In the genomic region with DNA sequence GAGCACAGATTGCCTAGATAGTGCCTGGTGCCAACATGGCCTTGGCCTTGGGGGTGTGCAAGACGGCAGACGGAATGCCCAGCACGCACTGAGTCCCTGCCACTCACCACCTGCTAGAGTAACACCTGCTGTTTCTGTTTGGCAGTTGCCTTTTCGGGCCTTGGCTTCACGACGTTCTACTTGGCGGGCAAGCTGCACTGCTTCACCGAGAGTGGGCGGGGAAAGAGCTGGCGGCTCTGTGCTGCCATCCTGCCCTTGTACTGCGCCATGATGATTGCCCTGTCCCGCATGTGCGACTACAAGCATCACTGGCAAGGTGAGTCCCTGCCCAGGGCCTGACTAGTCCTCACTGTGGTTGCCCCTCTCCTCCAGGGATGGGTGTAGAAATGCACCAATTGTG, we compare ENCODE assay signal across 25 cellular contexts.
"Had no signal": no experiment of that assay in that cellular context is flagged by ENCODE, and none has a peak within 500 bp of the region (broad histone marks: within the 10 kb centered on the region; RNA-seq: fewer than 3 reads in every experiment).

No MANE protein-coding gene starts in this region.

- H3K4me3 Mint-ChIP-seq: activated CD4-positive, alpha-beta T cell treated with anti-CD3 and anti-CD28 coated beads, Interleukin-2, amount 10 ng/mL, durations not matched to agents 24 days and 14 days; activated CD8-positive, alpha-beta T cell treated with anti-CD3 and anti-CD28 coated beads for 36 hours; activated naive CD4-positive, alpha-beta T cell treated with anti-CD3 and anti-CD28 coated beads for 36 hours; activated T-cell treated with anti-CD3 and anti-CD28 coated beads, Interleukin-2, amount 50 U/mL, for 72 hours had no signal

- H2AFZ ChIP-seq: PC-9 had no signal

- H3K36me3 Mint-ChIP-seq: activated naive CD4-positive, alpha-beta T cell treated with anti-CD3 and anti-CD28 coated beads, Interleukin-2, amount 50 U/mL, for 72 hours had no signal

- H3K9me3 ChIP-seq: adrenal gland, body of pancreas, breast epithelium, SJCRH30 had no signal

- H3K27ac ChIP-seq: adrenal gland, body of pancreas, breast epithelium, PC-9, RWPE1, SJCRH30, SK-N-MC had no signal

- H3K27me3 ChIP-seq: adrenal gland, body of pancreas, breast epithelium had no signal

- H3K4me1 ChIP-seq: adrenal gland, body of pancreas, breast epithelium, SJCRH30 had no signal

- H3K27ac Mint-ChIP-seq: activated CD4-positive, alpha-beta T cell treated with anti-CD3 and anti-CD28 coated beads, Interleukin-2, amount 10 ng/mL, durations not matched to agents 24 days and 14 days; activated CD8-positive, alpha-beta T cell treated with anti-CD3 and anti-CD28 coated beads for 36 hours; activated naive CD4-positive, alpha-beta T cell treated with anti-CD3 and anti-CD28 coated beads for 36 hours; activated naive CD4-positive, alpha-beta T cell treated with anti-CD3 and anti-CD28 coated beads, Interleukin-2, amount 50 U/mL, for 72 hours; activated T-cell treated with anti-CD3 and anti-CD28 coated beads, Interleukin-2, amount 50 U/mL, for 72 hours had no signal

- H3K9me3 Mint-ChIP-seq: activated CD4-positive, alpha-beta T cell treated with anti-CD3 and anti-CD28 coated beads, Interleukin-2, amount 10 ng/mL, durations not matched to agents 24 days and 14 days; activated CD8-positive, alpha-beta T cell treated with anti-CD3 and anti-CD28 coated beads for 36 hours; activated naive CD4-positive, alpha-beta T cell treated with anti-CD3 and anti-CD28 coated beads for 36 hours had no signal

- H3K4me1 Mint-ChIP-seq: activated CD4-positive, alpha-beta T cell treated with anti-CD3 and anti-CD28 coated beads, Interleukin-2, amount 10 ng/mL, durations not matched to agents 24 days and 14 days had no signal

- H3K4me3 ChIP-seq: adrenal gland, body of pancreas, breast epithelium, PC-9, SJCRH30, SK-N-MC had no signal

- H3K36me3 ChIP-seq: adrenal gland, breast epithelium, SJCRH30 had no signal

- DNase-seq: activated CD4-positive, alpha-beta T cell treated with anti-CD3 and anti-CD28 coated beads, Interleukin-2, amount 10 ng/mL, durations not matched to agents 24 days and 14 days; activated CD4-positive, alpha-beta T cell treated with anti-CD3 and anti-CD28 coated beads, Interleukin-2, amount 50 U/mL, for 4 hours; activated CD8-positive, alpha-beta T cell treated with anti-CD3 and anti-CD28 coated beads for 36 hours; activated gamma-delta T cell treated with Interleukin-2 at 50 U/mL for 16 hours; activated naive CD4-positive, alpha-beta T cell treated with anti-CD3 and anti-CD28 coated beads for 36 hours; activated T-cell treated with anti-CD3 and anti-CD28 coated beads, Interleukin-2, amount 50 U/mL, for 1 hour; activated T-cell treated with anti-CD3 and anti-CD28 coated beads, Interleukin-2, amount 50 U/mL, for 72 hours; adrenal gland; body of pancreas; NCI-H1105; NCI-H1417 treated with DMSO at 0.1 percent for 48 hours; NCI-H1930; NCI-H2081 treated with DMSO at 0.1 percent for 48 hours; NCI-H226; NCI-H510A; NCI-H526; NCI-H748 treated with DMSO at 0.1 percent for 48 hours; PC-9; SJCRH30; T1000 had no signal

- H3K27me3 Mint-ChIP-seq: activated CD4-positive, alpha-beta T cell treated with anti-CD3 and anti-CD28 coated beads, Interleukin-2, amount 10 ng/mL, durations not matched to agents 24 days and 14 days; activated CD8-positive, alpha-beta T cell treated with anti-CD3 and anti-CD28 coated beads for 36 hours had no signal

- H3K4me2 ChIP-seq: PC-9 had no signal

- ATAC-seq: activated CD8-positive, alpha-beta T cell treated with anti-CD3 and anti-CD28 coated beads for 36 hours; activated naive CD4-positive, alpha-beta T cell treated with anti-CD3 and anti-CD28 coated beads, Interleukin-2, amount 50 U/mL, for 72 hours; activated T-cell treated with anti-CD3 and anti-CD28 coated beads, Interleukin-2, amount 50 U/mL, for 72 hours; body of pancreas; Right ventricle myocardium inferior had no signal
